ENCODE assay signal across 8 cellular contexts in the genomic region with DNA sequence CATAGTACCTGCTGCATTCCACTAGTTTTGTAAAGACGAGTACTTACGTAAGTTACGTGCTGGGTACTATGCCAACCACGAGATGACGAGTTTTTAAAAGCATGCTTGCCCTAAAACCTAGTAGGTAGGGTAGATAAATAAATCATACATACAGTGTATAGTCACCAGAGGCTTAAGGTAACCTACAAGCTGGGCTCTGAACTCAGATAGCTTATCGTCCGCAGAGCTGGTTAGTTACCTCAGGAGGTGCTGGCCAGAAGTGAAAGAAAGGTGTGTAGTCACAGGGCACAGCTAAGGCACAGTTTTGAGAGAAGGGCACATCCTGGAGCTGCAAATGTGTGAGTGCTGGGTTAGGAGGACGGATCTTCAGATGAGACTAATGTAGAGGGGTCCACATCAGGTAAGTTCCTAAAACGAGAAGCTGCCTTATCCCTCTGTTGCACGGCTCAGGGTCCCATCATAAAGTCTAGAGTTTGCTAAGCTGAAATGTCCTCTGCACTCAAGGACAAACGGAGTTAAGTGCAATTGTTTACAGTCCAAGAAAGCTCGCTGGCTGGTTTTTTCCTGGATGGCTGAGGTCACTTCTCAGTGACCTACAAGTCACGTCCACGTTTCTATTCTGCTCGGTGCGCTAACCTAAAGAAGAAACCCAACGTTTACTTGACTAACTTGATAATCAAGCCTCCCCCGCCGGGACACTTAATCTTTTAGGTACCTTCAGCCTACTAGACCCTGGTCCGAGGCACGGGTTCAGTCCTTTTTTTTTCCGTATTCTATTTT. TPM values are rescaled to one million over a fixed set of nuclear protein-coding genes. Genes with fewer than 3 reads are reported as not detected.
DNase-seq lines count a peak whose midpoint lies in the region; ATAC-seq, FAIRE-seq and TF ChIP-seq lines count a peak whose summit lies in the region.

No MANE protein-coding gene starts in this region.

- H3K36me3 ChIP-seq in lung (ENCODE audit: control insufficient read depth in 2 of 2, insufficient read depth in 2 of 2, low read length in 2 of 2): no peaks in the 10 kb centered on the region

- DNase-seq in NCI-H2196 (lab: John Stamatoyannopoulos, UW; ENCODE audit: unreplicated experiment) (peak; percentile 5), NCI-H2196 treated with DMSO at 0.1 percent for 48 hours (lab: John Stamatoyannopoulos, UW; ENCODE audit: unreplicated experiment) (no peak), LHCN-M2 (ENCODE audit: low read depth) (peak; percentile 5), lung (ENCODE audit: low spot score) (peak; percentile 35), urothelium cell line (ENCODE audit: low spot score) (peak; percentile 7), Kasumi-1 (lab: John Stamatoyannopoulos, UW) (no peak)
- DNase-seq in central memory CD8-positive, alpha-beta T cell (ENCODE audit: low spot score in 2 of 2): no peak

- peak overlapping the region; percentile 81 for H3K27ac Mint-ChIP-seq in central memory CD8-positive, alpha-beta T cell (ENCODE audit: low read depth)

- H3K27me3 Mint-ChIP-seq in central memory CD8-positive, alpha-beta T cell: no peaks in the 10 kb centered on the region

- H3K9me3 ChIP-seq in lung (ENCODE audit: control insufficient read depth in 2 of 2, insufficient read depth in 1 of 2, low read length in 1 of 2): peaks cover 0 to 5% of the 10 kb centered on the region in 2 donors

- H3K4me1 ChIP-seq in lung (ENCODE audit: control insufficient read depth in 2 of 2, insufficient read depth in 2 of 2, low read length in 2 of 2): peaks cover 0 to 5% of the 10 kb centered on the region in 2 donors

- no peak for ATAC-seq in central memory CD8-positive, alpha-beta T cell (replicated peaks; ENCODE audit: extremely low read depth, poor library complexity, severe bottlenecking)
- ATAC-seq in lung (ENCODE audit: insufficient read depth, low FRiP score) (no peak), GM18870 (IDR thresholded peaks at IDR 0.05; ENCODE audit: unreplicated experiment) (no peak)

- WGBS in lung, 2 donors: 27 to 28% methylated on average over 22 of the region's 22 CpGs

- H3K4me3 Mint-ChIP-seq in central memory CD8-positive, alpha-beta T cell: peak overlapping the region; percentile 83

- H3K9me3 Mint-ChIP-seq in central memory CD8-positive, alpha-beta T cell: no peaks in the 10 kb centered on the region

- no peak overlapping the region for H3K4me3 ChIP-seq in lung

- peaks cover 25% of the 10 kb centered on the region for H3K4me1 Mint-ChIP-seq in central memory CD8-positive, alpha-beta T cell

- peak overlapping the region; percentile 90 to 92 for H3K27ac ChIP-seq in lung (ENCODE audit: low read depth in 1 of 2, low read length in 1 of 2)

- TF ChIP-seq CTCF in lung (IDR thresholded peaks at IDR 0.05; ENCODE audit: control extremely low read depth, extremely low read depth): no peak

- peak; percentile 20 for FAIRE-seq in urothelium cell line (lab: Jason Lieb, UNC)

- H3K27me3 ChIP-seq in lung (ENCODE audit: control insufficient read depth, insufficient read depth): no peaks in the 10 kb centered on the region

- H3K36me3 Mint-ChIP-seq in central memory CD8-positive, alpha-beta T cell (ENCODE audit: insufficient read depth): peaks cover 5% of the 10 kb centered on the region

RNA-seq across cellular contexts. Expression of a gene that starts 1.1 kb away (rescaled TPM):
- 16.9 and 17.4 TPM in 2 replicates for total RNA-seq in LHCN-M2 (2014; rRNA removed)
- 16.6 TPM for polyA plus RNA-seq in LHCN-M2 (2012)
- total RNA-seq in lung: 10 to 100 TPM; 24.2 to 39.4 TPM
- 10 to 100 TPM; 15.0 to 24.6 TPM for polyA plus RNA-seq in lung

Comparison
In these comparisons a context has a peak if more than half of its experiments do, and no peak if none do; other contexts are left out.
1. DNase-seq: peak in NCI-H2196 (single experiment), LHCN-M2 (single experiment), lung (single experiment) and urothelium cell line (single experiment); none in NCI-H2196 treated with DMSO at 0.1 percent for 48 hours (single experiment), central memory CD8-positive, alpha-beta T cell (0 of 2) and Kasumi-1 (0 of 2).